ENCODE assay signal across 14 cellular contexts in genomic region chr13:97250560-97250959, GRCh38. TPM values are rescaled to one million over a fixed set of nuclear protein-coding genes. Genes with fewer than 3 reads are reported as not detected.
DNase-seq lines count a peak whose midpoint lies in the region; ATAC-seq, FAIRE-seq and TF ChIP-seq lines count a peak whose summit lies in the region.
"Had no signal": no experiment of that assay in that cellular context is flagged by ENCODE, and none has a peak within 500 bp of the region (broad histone marks: within the 10 kb centered on the region; RNA-seq: fewer than 3 reads in every experiment).

No MANE protein-coding gene starts in this region.

- H4K20me1 ChIP-seq in mammary epithelial cell (ENCODE audit: insufficient read depth, low read length): no peaks in the 10 kb centered on the region

- ATAC-seq in GM18498 (IDR thresholded peaks at IDR 0.05; ENCODE audit: unreplicated experiment): no peak
- no peak for ATAC-seq in activated CD8-positive, alpha-beta T cell treated with anti-CD3 and anti-CD28 coated beads, Interleukin-2, amount 10 ng/mL, durations not matched to agents 7 days and 5 days
- ATAC-seq in HG02970 (IDR thresholded peaks at IDR 0.05; ENCODE audit: low FRiP score, unreplicated experiment): no peak
- ATAC-seq: PC-3 had no signal

- H3K4me3 ChIP-seq in mammary epithelial cell (replicated peaks in 1 of 3; ENCODE audit: insufficient read depth in 1 of 3, low read depth in 2 of 3, low read length in 3 of 3): peak overlapping the region in 1 of 3 experiments; percentile 41
- no peak overlapping the region for H3K4me3 ChIP-seq in stomach
- H3K4me3 ChIP-seq: BLaER1 treated with 17β-estradiol and CSF1 and Interleukin-3, amounts not matched to agents 10 nM and 100 nM had no signal

- peak; percentile 32 for DNase-seq in OCI-M1 (lab: John Stamatoyannopoulos, UW)
- DNase-seq in mammary epithelial cell: no peak
- no peak for DNase-seq in stomach
- no peak for DNase-seq in NCI-H2196 (lab: John Stamatoyannopoulos, UW; ENCODE audit: unreplicated experiment)
- DNase-seq in activated CD8-positive, alpha-beta T cell treated with anti-CD3 and anti-CD28 coated beads, Interleukin-2, amount 10 ng/mL, durations not matched to agents 7 days and 5 days: no peak
- DNase-seq: amniotic stem cell; MM.1S; NCI-H2227 treated with DMSO at 0.1 percent for 48 hours; PC-3; stimulated activated CD4-positive, alpha-beta T cell treated with anti-CD3 and anti-CD28 coated beads, Interleukin-15, amount 100 ng/mL, for 24 hours had no signal

- H3K4me2 ChIP-seq in mammary epithelial cell (ENCODE audit: insufficient read depth, low read depth, low read length): peak overlapping the region; percentile 80
- H3K4me2 ChIP-seq: BLaER1 treated with 17β-estradiol and CSF1 and Interleukin-3, amounts not matched to agents 10 nM and 100 nM had no signal

- TF ChIP-seq EP300 in stomach (IDR thresholded peaks at IDR 0.05): no peak

- H3K27ac ChIP-seq in mammary epithelial cell (ENCODE audit: insufficient read depth, low read depth, low read length) (peak overlapping the region; percentile 80), stomach (peak overlapping the region in 4 of 5 donors; percentile 25 to 73 (median 51))
- H3K27ac ChIP-seq: BLaER1 treated with 17β-estradiol and CSF1 and Interleukin-3, amounts not matched to agents 10 nM and 100 nM had no signal

- H3K36me3 ChIP-seq in mammary epithelial cell (ENCODE audit: insufficient read depth, low read length) (no peaks in the 10 kb centered on the region), stomach (no peaks in the 10 kb centered on the region)

- POLR2A ChIA-PET in activated CD8-positive, alpha-beta T cell treated with anti-CD3 and anti-CD28 coated beads, Interleukin-2, amount 10 ng/mL, durations not matched to agents 7 days and 5 days (lab: Charles Lee): interaction anchor here (0.6 to 1.3 kb wide), 2 partner anchors 9 to 27 kb away, joined by 3 read pairs; no protein-coding TSS in a partner anchor

- peak overlapping the region; percentile 4 for H2AFZ ChIP-seq in mammary epithelial cell (ENCODE audit: low read depth, low read length)

- H3K9ac ChIP-seq in mammary epithelial cell (ENCODE audit: insufficient read depth, low read length): peak overlapping the region; percentile 52
- H3K9ac ChIP-seq: BLaER1 treated with 17β-estradiol and CSF1 and Interleukin-3, amounts not matched to agents 10 nM and 100 nM had no signal

- dilution Hi-C loops in mammary epithelial cell (cut with HindIII; ENCODE audit: low sequenced_read_pairs): no loop called here

- H3K4me1 Mint-ChIP-seq in activated CD8-positive, alpha-beta T cell treated with anti-CD3 and anti-CD28 coated beads, Interleukin-2, amount 10 ng/mL, durations not matched to agents 7 days and 5 days (ENCODE audit: low read depth): peaks cover 7% of the 10 kb centered on the region

- H3K4me3 Mint-ChIP-seq in activated CD8-positive, alpha-beta T cell treated with anti-CD3 and anti-CD28 coated beads, Interleukin-2, amount 10 ng/mL, durations not matched to agents 7 days and 5 days: no peak overlapping the region

- H3K27me3 ChIP-seq in mammary epithelial cell (ENCODE audit: insufficient read depth, low read length) (no peaks in the 10 kb centered on the region), stomach (no peaks in the 10 kb centered on the region)
- H3K27me3 ChIP-seq: BLaER1 treated with 17β-estradiol and CSF1 and Interleukin-3, amounts not matched to agents 10 nM and 100 nM had no signal

- no peak overlapping the region for H3K27ac Mint-ChIP-seq in activated CD8-positive, alpha-beta T cell treated with anti-CD3 and anti-CD28 coated beads, Interleukin-2, amount 10 ng/mL, durations not matched to agents 7 days and 5 days

- CTCF ChIA-PET in mammary epithelial cell (lab: Charles Lee; ENCODE audit: low non-redundant PET): interaction anchor here (0.6 kb wide), 2 partner anchors 17 to 28 kb away, joined by 7 to 10 read pairs; no protein-coding TSS in a partner anchor
- CTCF ChIA-PET in activated CD8-positive, alpha-beta T cell treated with anti-CD3 and anti-CD28 coated beads, Interleukin-2, amount 10 ng/mL, durations not matched to agents 7 days and 5 days (lab: Charles Lee): interaction anchor here (0.8 to 1.4 kb wide), 3 partner anchors 10 to 24 kb away, joined by 3 read pairs; no protein-coding TSS in a partner anchor

- peak; percentile 49 for FAIRE-seq in islet of Langerhans (lab: Jason Lieb, UNC)

- no peaks in the 10 kb centered on the region for H3K27me3 Mint-ChIP-seq in activated CD8-positive, alpha-beta T cell treated with anti-CD3 and anti-CD28 coated beads, Interleukin-2, amount 10 ng/mL, durations not matched to agents 7 days and 5 days (ENCODE audit: low read depth)

- no peak for TF ChIP-seq CTCF in mammary epithelial cell (conservative IDR thresholded peaks at IDR 0.05 in 1 of 2, IDR thresholded peaks at IDR 0.05 in 1 of 2; ENCODE audit: extremely low read depth in 1 of 2, insufficient read depth in 1 of 2, low read depth in 1 of 2, low read length in 2 of 2)
- no peak for TF ChIP-seq CTCF in stomach (IDR thresholded peaks at IDR 0.05)

- BruUV-seq in mammary epithelial cell (replicated peaks; lab: Mats Ljungman, UMichigan): no TSS peak

- in situ Hi-C loops in mammary epithelial cell (cut with MboI; ENCODE audit: low sequenced_read_pairs in 2 of 2): no loop called here

- H3K4me1 ChIP-seq in mammary epithelial cell (ENCODE audit: insufficient read depth, low read length) (peaks cover 41% of the 10 kb centered on the region), stomach (peaks cover 30 to 81% (median 57%) of the 10 kb centered on the region in 4 donors)
- H3K4me1 ChIP-seq: BLaER1 treated with 17β-estradiol and CSF1 and Interleukin-3, amounts not matched to agents 10 nM and 100 nM had no signal

- intact Hi-C loops in mammary epithelial cell (cut with micrococcal nuclease) (no loop called here), stomach (cut with DNase I; ENCODE audit: low total_unique reads) (no loop called here)

- no peaks in the 10 kb centered on the region for H3K9me3 Mint-ChIP-seq in activated CD8-positive, alpha-beta T cell treated with anti-CD3 and anti-CD28 coated beads, Interleukin-2, amount 10 ng/mL, durations not matched to agents 7 days and 5 days (ENCODE audit: insufficient read depth)

- no peak for TF ChIP-seq POLR2A in stomach (IDR thresholded peaks at IDR 0.05)

- H3K79me2 ChIP-seq in mammary epithelial cell (ENCODE audit: insufficient read depth, low read length): peaks cover 72% of the 10 kb centered on the region

- no peaks in the 10 kb centered on the region for H3K9me3 ChIP-seq in mammary epithelial cell (replicated peaks; ENCODE audit: insufficient read depth, low read length)
- H3K9me3 ChIP-seq in stomach: no peaks in the 10 kb centered on the region

- no peaks in the 10 kb centered on the region for H3K36me3 Mint-ChIP-seq in activated CD8-positive, alpha-beta T cell treated with anti-CD3 and anti-CD28 coated beads, Interleukin-2, amount 10 ng/mL, durations not matched to agents 7 days and 5 days (ENCODE audit: low read depth)

RNA-seq across cellular contexts. Expression of gene MBNL2, which starts 28.4 kb away (rescaled TPM):
- total RNA-seq in mammary epithelial cell (100 to 1,000 TPM in 1 of 2 donors, 10 to 100 TPM in 1; 37.5 to 125 TPM), stomach (10 to 100 TPM; 23.9 to 74.5 (median 50.0) TPM)
- polyA plus RNA-seq in mammary epithelial cell (20.0 TPM), stomach (10 to 100 TPM in 2 of 3 donors, 1 to 10 TPM in 1; 8.3 to 17.6 (median 15.9) TPM)
- 33.9 TPM for polyA minus RNA-seq in mammary epithelial cell
- 10 to 100 TPM; 11.6 to 12.3 TPM for total RNA-seq in activated CD8-positive, alpha-beta T cell treated with anti-CD3 and anti-CD28 coated beads, Interleukin-2, amount 10 ng/mL, durations not matched to agents 7 days and 5 days
